In the genomic region with DNA sequence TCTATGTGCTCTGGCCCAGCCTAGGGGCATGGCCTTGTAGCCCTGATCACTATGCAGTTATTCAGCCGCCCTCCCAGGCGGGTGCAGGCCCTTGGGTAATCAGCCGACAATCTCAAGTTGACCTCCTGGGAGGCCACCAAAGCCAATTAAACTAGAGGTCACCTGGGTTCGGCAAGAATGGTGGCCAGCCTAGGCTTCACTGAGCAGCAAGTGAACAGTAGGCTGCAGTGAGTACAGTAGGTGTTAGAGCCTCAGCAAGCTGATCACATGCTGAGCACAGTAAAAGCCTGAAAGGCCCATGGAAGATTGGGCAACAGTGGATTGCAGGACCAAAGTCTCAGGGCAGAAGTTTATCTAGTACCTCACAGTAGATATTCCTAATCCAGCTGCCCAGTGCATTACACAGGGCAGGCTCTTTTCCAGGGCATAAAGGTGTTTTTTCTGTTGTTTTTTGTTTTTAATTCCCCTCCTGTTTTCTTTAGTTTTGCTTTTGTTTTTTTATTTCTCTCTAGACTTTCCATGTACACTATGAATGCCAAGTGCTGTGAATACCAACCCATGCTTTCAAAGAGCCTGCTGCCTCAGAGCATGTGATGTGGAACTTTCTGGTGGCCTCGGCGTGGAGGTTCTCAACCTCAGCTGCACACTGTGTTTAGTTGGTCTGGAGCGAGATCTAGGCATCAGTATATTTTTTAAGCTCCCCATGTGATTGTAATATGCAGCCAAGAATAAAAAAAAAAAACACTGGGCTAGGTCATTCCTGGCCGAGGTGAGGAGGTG, we compare ENCODE assay signal across 1 cellular context.
TF ChIP-seq lines count a peak whose summit lies in the region.

No MANE protein-coding gene starts in this region.

TF ChIP-seq in HepG2, 621 proteins besides CTCF, POLR2A, EP300 and RAD21 (continued from another document and continues in another):
- peak; percentile 88 for TF ChIP-seq NR2F2 (IDR thresholded peaks at IDR 0.05; ENCODE audit: borderline replicate concordance, low read depth)
- TF ChIP-seq SNAPC2 (CRISPR knock-in tag; IDR thresholded peaks at IDR 0.05), result peak; percentile 94
- TF ChIP-seq ZNF121 (CRISPR knock-in tag; IDR thresholded peaks at IDR 0.05), result peak; percentile 79; the same call in 1 of the 2 replicates
- TF ChIP-seq PRDM10 (CRISPR knock-in tag; IDR thresholded peaks at IDR 0.05; ENCODE audit: low read depth), result 0 out of 2 replicates have a peak, but pooled peaks have one; percentile 53
- peak; percentile 88 for TF ChIP-seq KLF6 (CRISPR knock-in tag; IDR thresholded peaks at IDR 0.05)
- no peak for TF ChIP-seq NFE2 (CRISPR knock-in tag; IDR thresholded peaks at IDR 0.05)
- TF ChIP-seq, protein P1, sequence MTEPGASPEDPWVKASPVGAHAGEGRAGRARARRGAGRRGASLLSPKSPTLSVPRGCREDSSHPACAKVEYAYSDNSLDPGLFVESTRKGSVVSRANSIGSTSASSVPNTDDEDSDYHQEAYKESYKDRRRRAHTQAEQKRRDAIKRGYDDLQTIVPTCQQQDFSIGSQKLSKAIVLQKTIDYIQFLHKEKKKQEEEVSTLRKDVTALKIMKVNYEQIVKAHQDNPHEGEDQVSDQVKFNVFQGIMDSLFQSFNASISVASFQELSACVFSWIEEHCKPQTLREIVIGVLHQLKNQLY (CRISPR knock-in tag; IDR thresholded peaks at IDR 0.05), result peak; percentile 98
- TF ChIP-seq STAT5B (CRISPR knock-in tag; IDR thresholded peaks at IDR 0.05), result peak; percentile 77; the same call in 1 of the 2 replicates
- TF ChIP-seq BCL6 (CRISPR knock-in tag; IDR thresholded peaks at IDR 0.05), result peak; percentile 96
- TF ChIP-seq ZNF460 (CRISPR knock-in tag; IDR thresholded peaks at IDR 0.05; ENCODE audit: borderline replicate concordance), result peak; percentile 81; the same call in 1 of the 2 replicates
- TF ChIP-seq, protein P2, sequence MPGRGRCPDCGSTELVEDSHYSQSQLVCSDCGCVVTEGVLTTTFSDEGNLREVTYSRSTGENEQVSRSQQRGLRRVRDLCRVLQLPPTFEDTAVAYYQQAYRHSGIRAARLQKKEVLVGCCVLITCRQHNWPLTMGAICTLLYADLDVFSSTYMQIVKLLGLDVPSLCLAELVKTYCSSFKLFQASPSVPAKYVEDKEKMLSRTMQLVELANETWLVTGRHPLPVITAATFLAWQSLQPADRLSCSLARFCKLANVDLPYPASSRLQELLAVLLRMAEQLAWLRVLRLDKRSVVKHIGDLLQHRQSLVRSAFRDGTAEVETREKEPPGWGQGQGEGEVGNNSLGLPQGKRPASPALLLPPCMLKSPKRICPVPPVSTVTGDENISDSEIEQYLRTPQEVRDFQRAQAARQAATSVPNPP (CRISPR knock-in tag; IDR thresholded peaks at IDR 0.05), result no peak; the same call in 1 of the 2 replicates
- TF ChIP-seq, protein P3, sequence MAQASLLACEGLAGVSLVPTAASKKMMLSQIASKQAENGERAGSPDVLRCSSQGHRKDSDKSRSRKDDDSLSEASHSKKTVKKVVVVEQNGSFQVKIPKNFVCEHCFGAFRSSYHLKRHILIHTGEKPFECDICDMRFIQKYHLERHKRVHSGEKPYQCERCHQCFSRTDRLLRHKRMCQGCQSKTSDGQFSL (CRISPR knock-in tag; IDR thresholded peaks at IDR 0.05), result no peak
- no peak for TF ChIP-seq ZNF530 (CRISPR knock-in tag; IDR thresholded peaks at IDR 0.05; ENCODE audit: low read depth)
- peak; percentile 70 for TF ChIP-seq SMC3 (IDR thresholded peaks at IDR 0.05; ENCODE audit: low read length)
- TF ChIP-seq ZNF761 (CRISPR knock-in tag; conservative IDR thresholded peaks at IDR 0.05), result peak; percentile 98
- TF ChIP-seq PBX2 (CRISPR knock-in tag; IDR thresholded peaks at IDR 0.05), result no peak
- TF ChIP-seq, protein P4, sequence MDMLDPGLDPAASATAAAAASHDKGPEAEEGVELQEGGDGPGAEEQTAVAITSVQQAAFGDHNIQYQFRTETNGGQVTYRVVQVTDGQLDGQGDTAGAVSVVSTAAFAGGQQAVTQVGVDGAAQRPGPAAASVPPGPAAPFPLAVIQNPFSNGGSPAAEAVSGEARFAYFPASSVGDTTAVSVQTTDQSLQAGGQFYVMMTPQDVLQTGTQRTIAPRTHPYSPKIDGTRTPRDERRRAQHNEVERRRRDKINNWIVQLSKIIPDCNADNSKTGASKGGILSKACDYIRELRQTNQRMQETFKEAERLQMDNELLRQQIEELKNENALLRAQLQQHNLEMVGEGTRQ (IDR thresholded peaks at IDR 0.05; ENCODE audit: low read depth, low read length), result peak; percentile 74
- TF ChIP-seq, protein P4 (CRISPR knock-in tag; IDR thresholded peaks at IDR 0.05; ENCODE audit: borderline replicate concordance), result peak; percentile 77; the same call in 1 of the 2 replicates
- peak; percentile 100 for TF ChIP-seq HNF4A (CRISPR knock-in tag; IDR thresholded peaks at IDR 0.05)
- TF ChIP-seq ZNF777 (CRISPR knock-in tag; IDR thresholded peaks at IDR 0.05), result no peak
- TF ChIP-seq EEA1 (CRISPR knock-in tag; IDR thresholded peaks at IDR 0.05; ENCODE audit: borderline replicate concordance), result no peak
- TF ChIP-seq ZNF329 (CRISPR knock-in tag; IDR thresholded peaks at IDR 0.05; ENCODE audit: low read depth), result peak; percentile 85
- TF ChIP-seq ZFP36 (IDR thresholded peaks at IDR 0.05; ENCODE audit: borderline replicate concordance, low read depth, low read length, partially characterized antibody), result no peak
- TF ChIP-seq ZBTB37 (CRISPR knock-in tag; IDR thresholded peaks at IDR 0.05), result peak; percentile 88; the same call in 1 of the 2 replicates
- TF ChIP-seq, protein P5, sequence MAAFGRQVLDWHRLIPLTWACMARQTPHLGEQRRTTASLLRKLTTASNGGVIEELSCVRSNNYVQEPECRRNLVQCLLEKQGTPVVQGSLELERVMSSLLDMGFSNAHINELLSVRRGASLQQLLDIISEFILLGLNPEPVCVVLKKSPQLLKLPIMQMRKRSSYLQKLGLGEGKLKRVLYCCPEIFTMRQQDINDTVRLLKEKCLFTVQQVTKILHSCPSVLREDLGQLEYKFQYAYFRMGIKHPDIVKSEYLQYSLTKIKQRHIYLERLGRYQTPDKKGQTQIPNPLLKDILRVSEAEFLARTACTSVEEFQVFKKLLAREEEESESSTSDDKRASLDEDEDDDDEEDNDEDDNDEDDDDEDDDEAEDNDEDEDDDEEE (CRISPR knock-in tag; IDR thresholded peaks at IDR 0.05), result peak; percentile 85; the same call in 1 of the 2 replicates
- peak; percentile 71 for TF ChIP-seq MXD1 (CRISPR knock-in tag; IDR thresholded peaks at IDR 0.05)
- no peak for TF ChIP-seq ZFP36L2 (CRISPR knock-in tag; IDR thresholded peaks at IDR 0.05)
- no peak for TF ChIP-seq ZNF775 (CRISPR knock-in tag; IDR thresholded peaks at IDR 0.05; ENCODE audit: borderline replicate concordance)
- TF ChIP-seq, protein P6, sequence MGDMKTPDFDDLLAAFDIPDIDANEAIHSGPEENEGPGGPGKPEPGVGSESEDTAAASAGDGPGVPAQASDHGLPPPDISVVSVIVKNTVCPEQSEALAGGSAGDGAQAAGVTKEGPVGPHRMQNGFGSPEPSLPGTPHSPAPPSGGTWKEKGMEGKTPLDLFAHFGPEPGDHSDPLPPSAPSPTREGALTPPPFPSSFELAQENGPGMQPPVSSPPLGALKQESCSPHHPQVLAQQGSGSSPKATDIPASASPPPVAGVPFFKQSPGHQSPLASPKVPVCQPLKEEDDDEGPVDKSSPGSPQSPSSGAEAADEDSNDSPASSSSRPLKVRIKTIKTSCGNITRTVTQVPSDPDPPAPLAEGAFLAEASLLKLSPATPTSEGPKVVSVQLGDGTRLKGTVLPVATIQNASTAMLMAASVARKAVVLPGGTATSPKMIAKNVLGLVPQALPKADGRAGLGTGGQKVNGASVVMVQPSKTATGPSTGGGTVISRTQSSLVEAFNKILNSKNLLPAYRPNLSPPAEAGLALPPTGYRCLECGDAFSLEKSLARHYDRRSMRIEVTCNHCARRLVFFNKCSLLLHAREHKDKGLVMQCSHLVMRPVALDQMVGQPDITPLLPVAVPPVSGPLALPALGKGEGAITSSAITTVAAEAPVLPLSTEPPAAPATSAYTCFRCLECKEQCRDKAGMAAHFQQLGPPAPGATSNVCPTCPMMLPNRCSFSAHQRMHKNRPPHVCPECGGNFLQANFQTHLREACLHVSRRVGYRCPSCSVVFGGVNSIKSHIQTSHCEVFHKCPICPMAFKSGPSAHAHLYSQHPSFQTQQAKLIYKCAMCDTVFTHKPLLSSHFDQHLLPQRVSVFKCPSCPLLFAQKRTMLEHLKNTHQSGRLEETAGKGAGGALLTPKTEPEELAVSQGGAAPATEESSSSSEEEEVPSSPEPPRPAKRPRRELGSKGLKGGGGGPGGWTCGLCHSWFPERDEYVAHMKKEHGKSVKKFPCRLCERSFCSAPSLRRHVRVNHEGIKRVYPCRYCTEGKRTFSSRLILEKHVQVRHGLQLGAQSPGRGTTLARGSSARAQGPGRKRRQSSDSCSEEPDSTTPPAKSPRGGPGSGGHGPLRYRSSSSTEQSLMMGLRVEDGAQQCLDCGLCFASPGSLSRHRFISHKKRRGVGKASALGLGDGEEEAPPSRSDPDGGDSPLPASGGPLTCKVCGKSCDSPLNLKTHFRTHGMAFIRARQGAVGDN (CRISPR knock-in tag; IDR thresholded peaks at IDR 0.05), result peak; percentile 70
- TF ChIP-seq ZUFSP (CRISPR knock-in tag; IDR thresholded peaks at IDR 0.05; ENCODE audit: borderline replicate concordance), result no peak
- TF ChIP-seq EZH2 (conservative IDR thresholded peaks at IDR 0.05; ENCODE audit: low read depth, low read length), result no peak
- no peak for TF ChIP-seq ZNF367 (CRISPR knock-in tag; IDR thresholded peaks at IDR 0.05; ENCODE audit: borderline replicate concordance)
- TF ChIP-seq SRF (IDR thresholded peaks at IDR 0.05; ENCODE audit: low read depth, low read length), result no peak
- TF ChIP-seq DBP (CRISPR knock-in tag; IDR thresholded peaks at IDR 0.05; ENCODE audit: not compliant biosample characterization), result no peak
- peak; percentile 96 for TF ChIP-seq KAT7 (CRISPR knock-in tag; IDR thresholded peaks at IDR 0.05; ENCODE audit: borderline replicate concordance)
